Comparison of ENCODE assay signal across 34 cellular contexts in the genomic region with DNA sequence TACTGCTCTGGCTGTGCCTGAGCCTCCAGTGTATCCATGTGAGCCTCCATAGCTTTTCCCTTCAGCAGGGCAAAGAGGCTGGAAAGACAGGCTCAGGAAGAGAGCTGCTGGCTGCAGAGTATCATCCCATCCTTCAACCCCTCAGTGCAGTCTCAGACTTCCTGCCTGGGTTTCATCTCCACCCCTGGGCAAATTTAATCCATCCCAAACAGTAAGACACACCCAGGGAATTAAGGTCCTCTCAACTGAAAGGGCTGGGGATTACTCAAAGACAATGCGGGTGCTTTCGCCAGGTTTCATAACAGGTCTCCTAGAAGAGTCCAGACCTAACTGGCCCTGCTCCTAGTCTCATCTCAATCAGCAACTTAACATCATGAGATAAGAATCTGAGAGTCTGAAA. TPM values are rescaled to one million over a fixed set of nuclear protein-coding genes. Genes with fewer than 3 reads are reported as not detected.
"Had no signal": no experiment of that assay in that cellular context is flagged by ENCODE, and none has a peak within 500 bp of the region (broad histone marks: within the 10 kb centered on the region; RNA-seq: fewer than 3 reads in every experiment).

No MANE protein-coding gene starts in this region.

- H3K27ac Mint-ChIP-seq: activated B cell treated with CpG ODN at 0.5 μM for 24 hours; activated CD4-positive, alpha-beta memory T cell treated with anti-CD3 and anti-CD28 coated beads for 36 hours; activated CD4-positive, alpha-beta T cell treated with anti-CD3 and anti-CD28 coated beads, Interleukin-2, amount 10 ng/mL, durations not matched to agents 24 days and 14 days; activated CD8-positive, alpha-beta T cell treated with anti-CD3 and anti-CD28 coated beads for 36 hours; activated naive CD4-positive, alpha-beta T cell treated with anti-CD3 and anti-CD28 coated beads for 36 hours; activated naive CD4-positive, alpha-beta T cell treated with anti-CD3 and anti-CD28 coated beads, Interleukin-2, amount 50 U/mL, for 72 hours; activated naive CD8-positive, alpha-beta T cell treated with anti-CD3 and anti-CD28 coated beads for 36 hours; activated T-cell treated with anti-CD3 and anti-CD28 coated beads, Interleukin-2, amount 50 U/mL, for 72 hours; activated T-helper 1 cell treated with anti-CD3 and anti-CD28 coated beads, Interleukin-12 subunit alpha, Interleukin-12 subunit beta, Interleukin-2, Interleukin-4 antibody, amounts not matched to agents 30 ng/mL and 10 ng/mL and 1 ng/mL, durations not matched to agents 14 hours and 24 hours and 36 hours; activated T-helper 17 cell treated with anti-CD3 and anti-CD28 coated beads, Interleukin-2, amount 50 U/mL, for 72 hours; T-cell; T-helper 17 cell; T-helper 2 cell treated with Interferon-gamma antibody and Interleukin-4, amounts not matched to agents 5 μg/mL and 100 μg/mL, for 36 hours had no signal

- H3K9me3 ChIP-seq: adrenal gland, body of pancreas, breast epithelium had no signal

- H3K4me3 ChIP-seq: adrenal gland, body of pancreas, breast epithelium had no signal

- H3K4me1 ChIP-seq: adrenal gland, body of pancreas, breast epithelium had no signal

- DNase-seq: activated B cell treated with CpG ODN at 0.5 μM for 24 hours; activated CD4-positive, alpha-beta memory T cell treated with anti-CD3 and anti-CD28 coated beads for 36 hours; activated CD4-positive, alpha-beta T cell treated with anti-CD3 and anti-CD28 coated beads for 4 hours; activated CD4-positive, alpha-beta T cell treated with anti-CD3 and anti-CD28 coated beads, Interleukin-2, amount 10 ng/mL, durations not matched to agents 24 days and 14 days; activated CD4-positive, alpha-beta T cell treated with anti-CD3 and anti-CD28 coated beads, Interleukin-2, amount 50 U/mL, for 1 hour; activated CD4-positive, alpha-beta T cell treated with anti-CD3 and anti-CD28 coated beads, Interleukin-2, amount 50 U/mL, for 4 hours; activated CD4-positive, CD25-positive, alpha-beta regulatory T cell treated with anti-CD3 and anti-CD28 coated beads, Interleukin-2, amount 50 U/mL, for 72 hours; activated CD8-positive, alpha-beta memory T cell treated with anti-CD3 and anti-CD28 coated beads, Interleukin-2, amount 50 U/mL, for 4 hours; activated CD8-positive, alpha-beta T cell treated with anti-CD3 and anti-CD28 coated beads for 36 hours; activated effector memory CD4-positive, alpha-beta T cell treated with anti-CD3 and anti-CD28 coated beads, Interleukin-2, amount 50 U/mL, for 16 hours; activated gamma-delta T cell treated with Interleukin-2 at 50 U/mL for 16 hours; activated naive CD4-positive, alpha-beta T cell; activated naive CD4-positive, alpha-beta T cell treated with anti-CD3 and anti-CD28 coated beads for 36 hours; activated naive CD4-positive, alpha-beta T cell treated with anti-CD3 and anti-CD28 coated beads, Interleukin-2, amount 50 U/mL, for 16 hours; activated naive CD8-positive, alpha-beta T cell treated with anti-CD3 and anti-CD28 coated beads for 36 hours; activated T-cell treated with anti-CD3 and anti-CD28 coated beads for 4 hours; activated T-cell treated with anti-CD3 and anti-CD28 coated beads, Interleukin-2, amount 50 U/mL, for 1 hour; activated T-cell treated with anti-CD3 and anti-CD28 coated beads, Interleukin-2, amount 50 U/mL, for 4 hours; activated T-cell treated with anti-CD3 and anti-CD28 coated beads, Interleukin-2, amount 50 U/mL, for 72 hours; amniotic stem cell; body of pancreas; brain microvascular endothelial cell; T-cell; T-helper 17 cell; T-helper 9 cell had no signal

- H3K27ac ChIP-seq: adrenal gland, body of pancreas, brain microvascular endothelial cell, breast epithelium, VCaP had no signal

- H3K4me3 Mint-ChIP-seq: activated B cell treated with CpG ODN at 0.5 μM for 24 hours; activated CD4-positive, alpha-beta memory T cell treated with anti-CD3 and anti-CD28 coated beads for 36 hours; activated CD4-positive, alpha-beta T cell treated with anti-CD3 and anti-CD28 coated beads, Interleukin-2, amount 10 ng/mL, durations not matched to agents 24 days and 14 days; activated CD8-positive, alpha-beta T cell treated with anti-CD3 and anti-CD28 coated beads for 36 hours; activated naive CD4-positive, alpha-beta T cell treated with anti-CD3 and anti-CD28 coated beads for 36 hours; activated naive CD8-positive, alpha-beta T cell treated with anti-CD3 and anti-CD28 coated beads for 36 hours; activated T-cell treated with anti-CD3 and anti-CD28 coated beads, Interleukin-2, amount 50 U/mL, for 4 hours; activated T-cell treated with anti-CD3 and anti-CD28 coated beads, Interleukin-2, amount 50 U/mL, for 72 hours; activated T-helper 1 cell treated with anti-CD3 and anti-CD28 coated beads, Interleukin-12 subunit alpha, Interleukin-12 subunit beta, Interleukin-2, Interleukin-4 antibody, amounts not matched to agents 30 ng/mL and 10 ng/mL and 1 ng/mL, durations not matched to agents 14 hours and 24 hours and 36 hours; activated T-helper 17 cell treated with anti-CD3 and anti-CD28 coated beads, Interleukin-2, amount 50 U/mL, for 72 hours; T-cell; T-helper 17 cell; T-helper 2 cell treated with Interferon-gamma antibody and Interleukin-4, amounts not matched to agents 5 μg/mL and 100 μg/mL, for 36 hours had no signal

- H3K27me3 ChIP-seq: adrenal gland, body of pancreas, brain microvascular endothelial cell, breast epithelium had no signal

- H3K36me3 ChIP-seq: adrenal gland, brain microvascular endothelial cell, breast epithelium had no signal

- H3K9me3 Mint-ChIP-seq: activated B cell treated with CpG ODN at 0.5 μM for 24 hours; activated CD4-positive, alpha-beta memory T cell treated with anti-CD3 and anti-CD28 coated beads for 36 hours; activated CD4-positive, alpha-beta T cell treated with anti-CD3 and anti-CD28 coated beads, Interleukin-2, amount 10 ng/mL, durations not matched to agents 24 days and 14 days; activated CD8-positive, alpha-beta T cell treated with anti-CD3 and anti-CD28 coated beads for 36 hours; activated naive CD4-positive, alpha-beta T cell treated with anti-CD3 and anti-CD28 coated beads for 36 hours; activated naive CD4-positive, alpha-beta T cell treated with anti-CD3 and anti-CD28 coated beads, Interleukin-2, amount 50 U/mL, for 72 hours; activated naive CD8-positive, alpha-beta T cell treated with anti-CD3 and anti-CD28 coated beads for 36 hours; activated T-cell treated with anti-CD3 and anti-CD28 coated beads, Interleukin-2, amount 50 U/mL, for 4 hours; activated T-helper 1 cell treated with anti-CD3 and anti-CD28 coated beads, Interleukin-12 subunit alpha, Interleukin-12 subunit beta, Interleukin-2, Interleukin-4 antibody, amounts not matched to agents 30 ng/mL and 10 ng/mL and 1 ng/mL, durations not matched to agents 14 hours and 24 hours and 36 hours; activated T-helper 17 cell treated with anti-CD3 and anti-CD28 coated beads, Interleukin-2, amount 50 U/mL, for 72 hours; T-cell; T-helper 2 cell treated with Interferon-gamma antibody and Interleukin-4, amounts not matched to agents 5 μg/mL and 100 μg/mL, for 36 hours had no signal

- ATAC-seq: activated CD8-positive, alpha-beta T cell treated with anti-CD3 and anti-CD28 coated beads for 36 hours; activated naive CD4-positive, alpha-beta T cell treated with anti-CD3 and anti-CD28 coated beads, Interleukin-2, amount 50 U/mL, for 72 hours; activated T-cell treated with anti-CD3 and anti-CD28 coated beads, Interleukin-2, amount 50 U/mL, for 4 hours; activated T-cell treated with anti-CD3 and anti-CD28 coated beads, Interleukin-2, amount 50 U/mL, for 72 hours; activated T-helper 17 cell treated with anti-CD3 and anti-CD28 coated beads, Interleukin-2, amount 50 U/mL, for 72 hours; body of pancreas; T-cell; T-helper 17 cell had no signal

- H3K4me1 Mint-ChIP-seq: activated B cell treated with CpG ODN at 0.5 μM for 24 hours; activated CD4-positive, alpha-beta T cell treated with anti-CD3 and anti-CD28 coated beads, Interleukin-2, amount 10 ng/mL, durations not matched to agents 24 days and 14 days; activated naive CD8-positive, alpha-beta T cell treated with anti-CD3 and anti-CD28 coated beads for 36 hours; activated T-helper 17 cell treated with anti-CD3 and anti-CD28 coated beads, Interleukin-2, amount 50 U/mL, for 72 hours; T-cell; T-helper 17 cell had no signal

- H3K36me3 Mint-ChIP-seq: activated CD4-positive, alpha-beta memory T cell treated with anti-CD3 and anti-CD28 coated beads for 36 hours; activated naive CD4-positive, alpha-beta T cell treated with anti-CD3 and anti-CD28 coated beads, Interleukin-2, amount 50 U/mL, for 72 hours; activated naive CD8-positive, alpha-beta T cell treated with anti-CD3 and anti-CD28 coated beads for 36 hours; T-cell had no signal

RNA-seq across cellular contexts. Expression of gene SLCO2A1, which starts 15.5 kb away (rescaled TPM):
- total RNA-seq: activated B cell treated with CpG ODN at 0.5 μM for 24 hours; activated CD4-positive, alpha-beta memory T cell treated with anti-CD3 and anti-CD28 coated beads for 36 hours; activated CD4-positive, alpha-beta T cell treated with anti-CD3 and anti-CD28 coated beads, Interleukin-2, amount 10 ng/mL, durations not matched to agents 24 days and 14 days; activated CD8-positive, alpha-beta memory T cell treated with anti-CD3 and anti-CD28 coated beads for 36 hours; activated CD8-positive, alpha-beta T cell treated with anti-CD3 and anti-CD28 coated beads for 36 hours; activated naive CD4-positive, alpha-beta T cell treated with anti-CD3 and anti-CD28 coated beads for 36 hours; activated naive CD4-positive, alpha-beta T cell treated with anti-CD3 and anti-CD28 coated beads, Interleukin-2, amount 50 U/mL, for 72 hours; activated T-helper 1 cell treated with anti-CD3 and anti-CD28 coated beads, Interleukin-12 subunit alpha, Interleukin-12 subunit beta, Interleukin-2, Interleukin-4 antibody, amounts not matched to agents 30 ng/mL and 10 ng/mL and 1 ng/mL, durations not matched to agents 14 hours and 24 hours and 36 hours; activated T-helper 17 cell treated with anti-CD3 and anti-CD28 coated beads, Interleukin-2, amount 50 U/mL, for 72 hours; T-helper 1 cell treated with Interleukin-12 subunit alpha and Interleukin-12 subunit beta and Interleukin-4 antibody, amounts not matched to agents 30 ng/mL and 1 ng/mL, for 36 hours had no signal
